ENCODE assay signal across 1 cellular context in genomic region chr3:40313975-40314860, GRCh38.
TF ChIP-seq lines count a peak whose summit lies in the region.

No MANE protein-coding gene starts in this region.

TF ChIP-seq in GM23338, 12 proteins besides CTCF, POLR2A, EP300 and RAD21 (continued from another document):
- TF ChIP-seq ZNF462 (CRISPR knock-in tag; IDR thresholded peaks at IDR 0.05), result no peak
- TF ChIP-seq CREB1 (CRISPR knock-in tag; IDR thresholded peaks at IDR 0.05; ENCODE audit: low read depth), result no peak
- no peak for TF ChIP-seq ZNF331 (CRISPR knock-in tag; IDR thresholded peaks at IDR 0.05; ENCODE audit: low read depth)
- no peak for TF ChIP-seq EZH2 (IDR thresholded peaks at IDR 0.05; ENCODE audit: low read depth, unreplicated experiment)
- TF ChIP-seq, protein P1, sequence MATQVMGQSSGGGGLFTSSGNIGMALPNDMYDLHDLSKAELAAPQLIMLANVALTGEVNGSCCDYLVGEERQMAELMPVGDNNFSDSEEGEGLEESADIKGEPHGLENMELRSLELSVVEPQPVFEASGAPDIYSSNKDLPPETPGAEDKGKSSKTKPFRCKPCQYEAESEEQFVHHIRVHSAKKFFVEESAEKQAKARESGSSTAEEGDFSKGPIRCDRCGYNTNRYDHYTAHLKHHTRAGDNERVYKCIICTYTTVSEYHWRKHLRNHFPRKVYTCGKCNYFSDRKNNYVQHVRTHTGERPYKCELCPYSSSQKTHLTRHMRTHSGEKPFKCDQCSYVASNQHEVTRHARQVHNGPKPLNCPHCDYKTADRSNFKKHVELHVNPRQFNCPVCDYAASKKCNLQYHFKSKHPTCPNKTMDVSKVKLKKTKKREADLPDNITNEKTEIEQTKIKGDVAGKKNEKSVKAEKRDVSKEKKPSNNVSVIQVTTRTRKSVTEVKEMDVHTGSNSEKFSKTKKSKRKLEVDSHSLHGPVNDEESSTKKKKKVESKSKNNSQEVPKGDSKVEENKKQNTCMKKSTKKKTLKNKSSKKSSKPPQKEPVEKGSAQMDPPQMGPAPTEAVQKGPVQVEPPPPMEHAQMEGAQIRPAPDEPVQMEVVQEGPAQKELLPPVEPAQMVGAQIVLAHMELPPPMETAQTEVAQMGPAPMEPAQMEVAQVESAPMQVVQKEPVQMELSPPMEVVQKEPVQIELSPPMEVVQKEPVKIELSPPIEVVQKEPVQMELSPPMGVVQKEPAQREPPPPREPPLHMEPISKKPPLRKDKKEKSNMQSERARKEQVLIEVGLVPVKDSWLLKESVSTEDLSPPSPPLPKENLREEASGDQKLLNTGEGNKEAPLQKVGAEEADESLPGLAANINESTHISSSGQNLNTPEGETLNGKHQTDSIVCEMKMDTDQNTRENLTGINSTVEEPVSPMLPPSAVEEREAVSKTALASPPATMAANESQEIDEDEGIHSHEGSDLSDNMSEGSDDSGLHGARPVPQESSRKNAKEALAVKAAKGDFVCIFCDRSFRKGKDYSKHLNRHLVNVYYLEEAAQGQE (IDR thresholded peaks at IDR 0.05; ENCODE audit: unreplicated experiment), result no peak
- no peak for TF ChIP-seq NANOG (IDR thresholded peaks at IDR 0.05; ENCODE audit: borderline replicate concordance)
- TF ChIP-seq EZH2phosphoT487 (IDR thresholded peaks at IDR 0.05; ENCODE audit: unreplicated experiment), result no peak
- no peak for TF ChIP-seq ZNF114 (CRISPR knock-in tag; IDR thresholded peaks at IDR 0.05)
- TF ChIP-seq POLR2AphosphoS5 (IDR thresholded peaks at IDR 0.05; ENCODE audit: low read depth), result no peak
- no peak for TF ChIP-seq JUNB (IDR thresholded peaks at IDR 0.05; ENCODE audit: unreplicated experiment)
- TF ChIP-seq STAT1 (IDR thresholded peaks at IDR 0.05; ENCODE audit: unreplicated experiment), result no peak
TF ChIP-seq in GM23338: peak in this region for 0.
